17 cellular contexts compared by ENCODE assay signal in genomic region chr12:51672334-51672733, GRCh38.
"Had no signal": no experiment of that assay in that cellular context is flagged by ENCODE, and none has a peak within 500 bp of the region (broad histone marks: within the 10 kb centered on the region; RNA-seq: fewer than 3 reads in every experiment).

No MANE protein-coding gene starts in this region.

- H3K27ac Mint-ChIP-seq: activated CD4-positive, alpha-beta memory T cell treated with anti-CD3 and anti-CD28 coated beads, Interleukin-2, amount 10 ng/mL, durations not matched to agents 7 days and 5 days; activated naive CD8-positive, alpha-beta T cell treated with anti-CD3 and anti-CD28 coated beads, Interleukin-2, amount 10 ng/mL, durations not matched to agents 7 days and 5 days; immature natural killer cell; stimulated activated naive B cell treated with anti-CD40 and anti-IgM and Interleukin-4, amounts not matched to agents 10 μg/mL and 1 μg/mL and 100 μg/mL, for 72 hours; T-cell had no signal

- ATAC-seq: left colon; mucosa of descending colon; naive thymus-derived CD8-positive, alpha-beta T cell; stimulated activated naive B cell treated with anti-CD40 and anti-IgM and Interleukin-4, amounts not matched to agents 10 μg/mL and 1 μg/mL and 100 μg/mL, for 72 hours; T-cell had no signal

- H3K4me1 Mint-ChIP-seq: stimulated activated naive B cell treated with anti-CD40 and anti-IgM and Interleukin-4, amounts not matched to agents 10 μg/mL and 1 μg/mL and 100 μg/mL, for 72 hours had no signal

- H3K4me3 Mint-ChIP-seq: activated CD4-positive, alpha-beta memory T cell treated with anti-CD3 and anti-CD28 coated beads, Interleukin-2, amount 10 ng/mL, durations not matched to agents 7 days and 5 days; activated naive CD8-positive, alpha-beta T cell treated with anti-CD3 and anti-CD28 coated beads, Interleukin-2, amount 10 ng/mL, durations not matched to agents 7 days and 5 days; immature natural killer cell; naive thymus-derived CD8-positive, alpha-beta T cell; stimulated activated naive B cell treated with anti-CD40 and anti-IgM and Interleukin-4, amounts not matched to agents 10 μg/mL and 1 μg/mL and 100 μg/mL, for 72 hours; T-cell had no signal

- DNase-seq: activated CD4-positive, alpha-beta memory T cell treated with anti-CD3 and anti-CD28 coated beads, Interleukin-2, amount 10 ng/mL, durations not matched to agents 7 days and 5 days; activated CD4-positive, alpha-beta T cell treated with anti-CD3 and anti-CD28 coated beads for 1 hour; activated CD8-positive, alpha-beta memory T cell treated with anti-CD3 and anti-CD28 coated beads, Interleukin-2, amount 50 U/mL, for 4 hours; activated naive CD8-positive, alpha-beta T cell treated with anti-CD3 and anti-CD28 coated beads, Interleukin-2, amount 10 ng/mL, durations not matched to agents 7 days and 5 days; aorta; effector CD4-positive, alpha-beta T cell; immature natural killer cell; left colon; mammary epithelial cell; mucosa of descending colon; naive thymus-derived CD8-positive, alpha-beta T cell; spleen; stimulated activated CD4-positive, alpha-beta T cell treated with anti-CD3 and anti-CD28 coated beads, Interleukin-1b, Interleukin-23, amount 100 ng/mL, for 48 hours; stimulated activated naive B cell treated with anti-CD40 and anti-IgM and Interleukin-4, amounts not matched to agents 10 μg/mL and 1 μg/mL and 100 μg/mL, for 72 hours; T-cell; T1000; transverse colon had no signal

- H3K9me3 Mint-ChIP-seq: activated CD4-positive, alpha-beta memory T cell treated with anti-CD3 and anti-CD28 coated beads, Interleukin-2, amount 10 ng/mL, durations not matched to agents 7 days and 5 days; activated naive CD8-positive, alpha-beta T cell treated with anti-CD3 and anti-CD28 coated beads, Interleukin-2, amount 10 ng/mL, durations not matched to agents 7 days and 5 days; immature natural killer cell; naive thymus-derived CD8-positive, alpha-beta T cell; stimulated activated naive B cell treated with anti-CD40 and anti-IgM and Interleukin-4, amounts not matched to agents 10 μg/mL and 1 μg/mL and 100 μg/mL, for 72 hours; T-cell had no signal

- H3K36me3 Mint-ChIP-seq: activated naive CD8-positive, alpha-beta T cell treated with anti-CD3 and anti-CD28 coated beads, Interleukin-2, amount 10 ng/mL, durations not matched to agents 7 days and 5 days; immature natural killer cell; naive thymus-derived CD8-positive, alpha-beta T cell; stimulated activated naive B cell treated with anti-CD40 and anti-IgM and Interleukin-4, amounts not matched to agents 10 μg/mL and 1 μg/mL and 100 μg/mL, for 72 hours; T-cell had no signal
